In the genomic region with DNA sequence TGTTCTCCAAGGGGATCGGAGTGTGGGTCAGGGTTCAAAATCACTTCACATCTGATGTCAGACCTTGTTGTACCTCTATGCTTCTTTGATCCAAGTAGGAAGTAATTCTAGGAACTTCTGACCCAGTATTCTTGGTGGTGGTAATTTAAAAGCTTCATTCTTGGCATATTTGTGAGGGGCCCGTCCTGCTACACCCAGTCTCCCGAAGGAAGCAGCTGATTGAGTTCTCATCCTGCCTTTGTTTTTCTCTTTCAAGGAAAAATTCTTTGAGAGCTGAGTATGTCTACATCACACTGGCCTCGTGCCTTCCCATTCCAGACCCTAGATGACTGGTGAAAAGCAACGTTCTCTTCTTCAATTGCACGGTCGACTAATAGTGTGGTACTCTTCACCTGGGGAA, we compare ENCODE assay signal across 1 cellular context.
TF ChIP-seq lines count a peak whose summit lies in the region.

No MANE protein-coding gene starts in this region.

TF ChIP-seq in endothelial cell of umbilical vein, 7 proteins besides CTCF, POLR2A, EP300 and RAD21:
- TF ChIP-seq GATA2 (IDR thresholded peaks at IDR 0.05; ENCODE audit: insufficient read depth, insufficient read length, low read depth, low read length), result no peak
- peak; percentile 91 for TF ChIP-seq POLR2AphosphoS5 (IDR thresholded peaks at IDR 0.05; ENCODE audit: insufficient read depth, low read depth, low read length)
- no peak for TF ChIP-seq EZH2 (IDR thresholded peaks at IDR 0.05; ENCODE audit: borderline replicate concordance, low read depth, low read length, severe bottlenecking)
- TF ChIP-seq, protein P1, sequence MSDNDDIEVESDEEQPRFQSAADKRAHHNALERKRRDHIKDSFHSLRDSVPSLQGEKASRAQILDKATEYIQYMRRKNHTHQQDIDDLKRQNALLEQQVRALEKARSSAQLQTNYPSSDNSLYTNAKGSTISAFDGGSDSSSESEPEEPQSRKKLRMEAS (IDR thresholded peaks at IDR 0.05; ENCODE audit: insufficient read depth, insufficient read length), result peak; percentile 22
- peak; percentile 33 for TF ChIP-seq FOS (IDR thresholded peaks at IDR 0.05; ENCODE audit: borderline replicate concordance, insufficient read depth, low read length)
- TF ChIP-seq MYC (IDR thresholded peaks at IDR 0.05; ENCODE audit: low read depth, low read length), result no peak
- TF ChIP-seq JUN (IDR thresholded peaks at IDR 0.05; ENCODE audit: borderline replicate concordance, insufficient read depth, insufficient read length, low read depth), result peak; percentile 75
